17 cellular contexts compared by ENCODE assay signal in genomic region chr16:57760357-57761160, GRCh38. TPM values are rescaled to one million over a fixed set of nuclear protein-coding genes. Genes with fewer than 3 reads are reported as not detected.
A peak's percentile ranks its signal among the peaks of the same experiment; 100 is the strongest.
DNase-seq lines count a peak whose midpoint lies in the region; ATAC-seq, FAIRE-seq and TF ChIP-seq lines count a peak whose summit lies in the region.
"Had no signal": no experiment of that assay in that cellular context is flagged by ENCODE, and none has a peak within 500 bp of the region (broad histone marks: within the 10 kb centered on the region; RNA-seq: fewer than 3 reads in every experiment).

No MANE protein-coding gene starts in this region.

- ATAC-seq in HepG2, result no peak
- no peak for ATAC-seq in right lobe of liver
- ATAC-seq in WTC11, result no peak
- no peak for ATAC-seq in lower lobe of right lung
- ATAC-seq in CD8-positive, alpha-beta T cell, result no peak

- H3F3A ChIP-seq in smooth muscle cell (ENCODE audit: low read depth), result no peaks in the 10 kb centered on the region

- POLR2A ChIA-PET in HepG2 (lab: Yijun Ruan, JAX), result interaction anchor here (1.2 kb wide), 1 partner anchor 22 kb away, joined by 3 read pairs; no protein-coding TSS in a partner anchor
- POLR2A ChIA-PET in WTC11 (lab: Charles Lee), result interaction anchor here (0.7 kb wide), 1 partner anchor 15 kb away, joined by 3 read pairs; no protein-coding TSS in a partner anchor
- POLR2A ChIA-PET in CD8-positive, alpha-beta T cell (lab: Charles Lee), result no interaction called here

- H3K27ac ChIP-seq in HepG2 (ENCODE audit: extremely low read length, insufficient read depth, low read length) (no peak overlapping the region), right lobe of liver (no peak overlapping the region), lower lobe of right lung (no peak overlapping the region), smooth muscle cell (ENCODE audit: low read depth) (peak overlapping the region; percentile 15)
- no peak overlapping the region for H3K27ac ChIP-seq in CD8-positive, alpha-beta T cell (ENCODE audit: low read depth, low read length)

- H3K9me3 ChIP-seq in HepG2 (ENCODE audit: low read length) (no peaks in the 10 kb centered on the region), right lobe of liver (no peaks in the 10 kb centered on the region), lower lobe of right lung (no peaks in the 10 kb centered on the region), smooth muscle cell (replicated peaks; ENCODE audit: low read depth) (no peaks in the 10 kb centered on the region)
- H3K9me3 ChIP-seq in CD8-positive, alpha-beta T cell (ENCODE audit: low read length), result no peaks in the 10 kb centered on the region
- H3K9me3 ChIP-seq: SK-N-SH had no signal

- intact Hi-C loops in HepG2 (cut with micrococcal nuclease; ENCODE audit: unreplicated experiment), result no loop called here
- intact Hi-C loops in right lobe of liver (cut with DNase I), result loop anchor here in 1 of 2 donors (10.0 kb wide), 1 partner anchor 254 kb away; no protein-coding TSS in a partner anchor
- intact Hi-C loops in lower lobe of right lung (cut with DNase I), result no loop called here
- intact Hi-C loops in CD8-positive, alpha-beta T cell (cut with DNase I, micrococcal nuclease), result no loop called here

- DNase-seq in HepG2 (ENCODE audit: low spot score) (no peak), right lobe of liver (no peak), WTC11 (ENCODE audit: low spot score) (peak; percentile 29), lower lobe of right lung (peak; percentile 41), smooth muscle cell (lab: John Stamatoyannopoulos, UW; ENCODE audit: unreplicated experiment) (no peak), AG20443 (ENCODE audit: low spot score) (no peak), NCI-H510A (lab: John Stamatoyannopoulos, UW) (no peak)
- no peak for DNase-seq in CD8-positive, alpha-beta T cell
- DNase-seq: CD4-positive, alpha-beta T cell; HCEC 1CT; KBM-7; NCI-H1048; NCI-H146; NCI-H226; NCI-H748 treated with DMSO at 0.1 percent for 48 hours; Right ventricle myocardium superior; SK-N-SH had no signal

- FAIRE-seq in HepG2 (lab: Jason Lieb, UNC), result no peak

- TF ChIP-seq POLR2A in HepG2 (IDR thresholded peaks at IDR 0.05; ENCODE audit: insufficient read depth in 1 of 2, low read depth in 2 of 2, low read length in 2 of 2), result peak in 1 of 2 experiments; percentile 14; a peak in 1 of 4 replicates
- no peak for TF ChIP-seq POLR2A in right lobe of liver (IDR thresholded peaks at IDR 0.05)

- H3K4me3 ChIP-seq in HepG2 (replicated peaks in 1 of 3; ENCODE audit: insufficient read depth in 1 of 3, low read depth in 2 of 3, low read length in 3 of 3) (no peak overlapping the region), right lobe of liver (no peak overlapping the region), lower lobe of right lung (no peak overlapping the region), smooth muscle cell (no peak overlapping the region)
- no peak overlapping the region for H3K4me3 ChIP-seq in CD8-positive, alpha-beta T cell (ENCODE audit: low read depth, low read length)

- H3K4me3 Mint-ChIP-seq in WTC11, result no peak overlapping the region
- H3K4me3 Mint-ChIP-seq in CD8-positive, alpha-beta T cell, result no peak overlapping the region
- H3K4me3 Mint-ChIP-seq: CD4-positive, alpha-beta T cell had no signal

- H2AFZ ChIP-seq in HepG2 (ENCODE audit: low read length) (no peak overlapping the region), smooth muscle cell (ENCODE audit: low read depth) (no peak overlapping the region)

- BruUV-seq in HepG2 (replicated peaks; lab: Mats Ljungman, UMichigan), result no TSS peak

- no peaks in the 10 kb centered on the region for H3K4me1 ChIP-seq in HepG2 (ENCODE audit: insufficient read depth, low read length)
- no peaks in the 10 kb centered on the region for H3K4me1 ChIP-seq in right lobe of liver
- H3K4me1 ChIP-seq in lower lobe of right lung, result peaks cover 12% of the 10 kb centered on the region
- H3K4me1 ChIP-seq in smooth muscle cell (ENCODE audit: low read depth), result no peaks in the 10 kb centered on the region
- H3K4me1 ChIP-seq in CD8-positive, alpha-beta T cell (ENCODE audit: insufficient read depth, low read length), result no peaks in the 10 kb centered on the region

- WGBS in HepG2 (ENCODE audit: low lambda C conversion rate), result 97% methylated on average over 39 of the region's 40 CpGs
- WGBS in right lobe of liver (ENCODE audit: insufficient coverage, low coverage, low lambda C conversion rate, missing lambda C conversion rate), result 79% methylated on average over 7 of the region's 40 CpGs
- 95% methylated on average over 40 of the region's 40 CpGs for WGBS in smooth muscle cell (ENCODE audit: low lambda C conversion rate)

- no peaks in the 10 kb centered on the region for H3K9me3 Mint-ChIP-seq in WTC11
- H3K9me3 Mint-ChIP-seq in CD8-positive, alpha-beta T cell, result no peaks in the 10 kb centered on the region
- H3K9me3 Mint-ChIP-seq: CD4-positive, alpha-beta T cell had no signal

- TF ChIP-seq CTCF in HepG2 (CRISPR knock-in tag; IDR thresholded peaks at IDR 0.05), result no peak; the same call in 1 of the 2 replicates
- no peak for TF ChIP-seq CTCF in right lobe of liver (IDR thresholded peaks at IDR 0.05)
- no peak for TF ChIP-seq CTCF in WTC11 (IDR thresholded peaks at IDR 0.05)
- no peak for TF ChIP-seq CTCF in lower lobe of right lung (IDR thresholded peaks at IDR 0.05)
- TF ChIP-seq CTCF in smooth muscle cell (IDR thresholded peaks at IDR 0.05; ENCODE audit: borderline replicate concordance, insufficient read depth, poor library complexity, severe bottlenecking), result no peak
- TF ChIP-seq CTCF in CD8-positive, alpha-beta T cell (IDR thresholded peaks at IDR 0.05), result no peak

- H3K9ac ChIP-seq in HepG2 (ENCODE audit: insufficient read depth, low read depth, low read length), result no peak overlapping the region
- H3K9ac ChIP-seq in smooth muscle cell (ENCODE audit: low read depth), result no peak overlapping the region
- H3K9ac ChIP-seq: SK-N-SH had no signal

- peak overlapping the region; percentile 83 for H3K27ac Mint-ChIP-seq in WTC11
- H3K27ac Mint-ChIP-seq in CD8-positive, alpha-beta T cell, result no peak overlapping the region
- H3K27ac Mint-ChIP-seq: CD4-positive, alpha-beta T cell had no signal

- H3K36me3 Mint-ChIP-seq in WTC11, result peaks cover 2% of the 10 kb centered on the region; the same call in 1 of the 2 replicates
- H3K36me3 Mint-ChIP-seq in CD8-positive, alpha-beta T cell, result peaks cover 8% of the 10 kb centered on the region

- H4K20me1 ChIP-seq in HepG2 (ENCODE audit: insufficient read depth, low read length) (no peaks in the 10 kb centered on the region), smooth muscle cell (ENCODE audit: low read depth) (peaks cover 14% of the 10 kb centered on the region)

- in situ Hi-C loops in HepG2 (cut with HindIII; ENCODE audit: extremely low pct_ligation_motif_present, low pct_unique_long_range_greater_than_20kb), result no loop called here

- H3K79me2 ChIP-seq in HepG2 (ENCODE audit: insufficient read depth, low read length) (no peaks in the 10 kb centered on the region), smooth muscle cell (ENCODE audit: low read depth) (no peaks in the 10 kb centered on the region)

- peaks cover 20% of the 10 kb centered on the region for H3K4me1 Mint-ChIP-seq in WTC11
- H3K4me1 Mint-ChIP-seq in CD8-positive, alpha-beta T cell (ENCODE audit: low read depth), result no peaks in the 10 kb centered on the region

- TF ChIP-seq RAD21 in HepG2 (CRISPR knock-in tag; IDR thresholded peaks at IDR 0.05), result no peak

- CTCF ChIA-PET in HepG2 (lab: Yijun Ruan, JAX; ENCODE audit: low intra/inter-chr PET ratio, low total read pairs) (no interaction called here), WTC11 (lab: Charles Lee) (interaction anchor here (0.7 to 2.9 kb wide), 15 partner anchors 9 to 268 kb away, joined by 3 to 18 read pairs (median 4); partner anchors contain the start of gene KATNB1)
- CTCF ChIA-PET in CD8-positive, alpha-beta T cell (lab: Charles Lee), result interaction anchor here (1.3 kb wide), 1 partner anchor 184 kb away, joined by 5 read pairs; no protein-coding TSS in a partner anchor

- no peaks in the 10 kb centered on the region for H3K27me3 Mint-ChIP-seq in WTC11 (ENCODE audit: low read depth)
- no peaks in the 10 kb centered on the region for H3K27me3 Mint-ChIP-seq in CD8-positive, alpha-beta T cell (ENCODE audit: low read depth)
- H3K27me3 Mint-ChIP-seq: CD4-positive, alpha-beta T cell had no signal

- TF ChIP-seq EP300 in HepG2 (IDR thresholded peaks at IDR 0.05; ENCODE audit: low read depth in 2 of 2, low read length in 2 of 2) (no peak), HepG2 (CRISPR knock-in tag; IDR thresholded peaks at IDR 0.05; ENCODE audit: borderline replicate concordance) (no peak)

- H3K4me2 ChIP-seq in HepG2 (ENCODE audit: low read depth, low read length) (no peak overlapping the region), smooth muscle cell (no peak overlapping the region)
- H3K4me2 ChIP-seq: SK-N-SH had no signal

- H3K27me3 ChIP-seq in HepG2 (ENCODE audit: control insufficient read depth in 1 of 2, insufficient read depth in 2 of 2, low read length in 2 of 2) (no peaks in the 10 kb centered on the region), right lobe of liver (no peaks in the 10 kb centered on the region), lower lobe of right lung (ENCODE audit: low read depth) (no peaks in the 10 kb centered on the region), smooth muscle cell (ENCODE audit: low read depth) (no peaks in the 10 kb centered on the region)
- no peaks in the 10 kb centered on the region for H3K27me3 ChIP-seq in CD8-positive, alpha-beta T cell (ENCODE audit: insufficient read depth, low read length)

- peaks cover 22 to 57% of the 10 kb centered on the region in 2 experiments for H3K36me3 ChIP-seq in HepG2 (replicated peaks in 1 of 2; ENCODE audit: control insufficient read depth in 1 of 2, insufficient read depth in 2 of 2, low read length in 2 of 2)
- H3K36me3 ChIP-seq in right lobe of liver, result peaks cover 2 to 36% (median 16%) of the 10 kb centered on the region in 4 donors
- H3K36me3 ChIP-seq in lower lobe of right lung, result peaks cover 72% of the 10 kb centered on the region
- H3K36me3 ChIP-seq in smooth muscle cell (ENCODE audit: low read depth), result no peaks in the 10 kb centered on the region
- H3K36me3 ChIP-seq in CD8-positive, alpha-beta T cell (ENCODE audit: insufficient read depth, low read length), result no peaks in the 10 kb centered on the region

RNA-seq across cellular contexts. Expression of gene KATNB1, which starts 25.0 kb away (rescaled TPM):
- 25.2 and 31.5 TPM in 2 replicates for total RNA-seq in HepG2 (2016; rRNA removed; fragmentation: Illumina TruSeq; extraction: Trizol)
- total RNA-seq in HepG2 (2016; cell fraction: cytosol; rRNA removed; fragmentation: Illumina TruSeq; extraction: Trizol; ENCODE audit: low read depth), result 14.2 and 18.3 TPM in 2 replicates
- 21.2 and 33.1 TPM in 2 replicates for total RNA-seq in HepG2 (2016; cell fraction: insoluble cytoplasmic fraction; rRNA removed; fragmentation: Illumina TruSeq; extraction: Trizol)
- 34.3 and 42.2 TPM in 2 replicates for total RNA-seq in HepG2 (2016; cell fraction: membrane; rRNA removed; fragmentation: Illumina TruSeq; extraction: Trizol)
- total RNA-seq in HepG2 (2016; cell fraction: nucleus; rRNA removed; fragmentation: Illumina TruSeq; extraction: Trizol), result 21.9 and 25.7 TPM in 2 replicates
- polyA plus RNA-seq in HepG2 (2011; rRNA removed), result 39.8 and 43.5 TPM in 2 replicates
- 17.4 and 27.7 TPM in 2 replicates for polyA plus RNA-seq in HepG2 (2011; cell fraction: cytosol; rRNA removed)
- polyA plus RNA-seq in HepG2 (2011; cell fraction: nucleus; rRNA removed), result 122 and 146 TPM in 2 replicates
- 16.2 and 20.9 TPM in 2 replicates for polyA plus RNA-seq in HepG2 (2012)
- 15.0 and 20.0 TPM in 2 replicates for polyA plus RNA-seq in HepG2 (2016; cell fraction: cytosol; fragmentation: Illumina TruSeq; extraction: Trizol; ENCODE audit: low read depth)
- polyA plus RNA-seq in HepG2 (2016; cell fraction: insoluble cytoplasmic fraction; fragmentation: Illumina TruSeq; extraction: Trizol; ENCODE audit: low read depth), result 22.6 and 30.3 TPM in 2 replicates
- 30.4 and 34.5 TPM in 2 replicates for polyA plus RNA-seq in HepG2 (2016; cell fraction: membrane; fragmentation: Illumina TruSeq; extraction: Trizol; ENCODE audit: low read depth)
- 49.3 and 53.8 TPM in 2 replicates for polyA plus RNA-seq in HepG2 (2016; cell fraction: nucleus; fragmentation: Illumina TruSeq; extraction: Trizol; ENCODE audit: insufficient read depth, low read depth)
- 29.8 and 60.0 TPM in 2 replicates for polyA minus RNA-seq in HepG2 (2011; rRNA and poly(A)+ RNA removed; ENCODE audit: low replicate concordance)
- 13.6 and 19.1 TPM in 2 replicates for polyA minus RNA-seq in HepG2 (2011; cell fraction: cytosol; rRNA and poly(A)+ RNA removed)
- polyA minus RNA-seq in HepG2 (2011; cell fraction: nucleus; rRNA and poly(A)+ RNA removed), result 27.9 and 30.3 TPM in 2 replicates
- 10 to 100 TPM in 2 of 6 experiments, 1 to 10 TPM in 4; 5.6 to 17.5 (median 8.5) TPM for total RNA-seq in right lobe of liver
- total RNA-seq in WTC11 (2021), result 38.7 to 60.4 TPM (median 41.0 TPM) in 3 replicates
- total RNA-seq in lower lobe of right lung, result 18.0 TPM
- 11.9 and 15.5 TPM in 2 replicates for total RNA-seq in smooth muscle cell
- 14.2 and 23.6 TPM in 2 replicates for polyA plus RNA-seq in smooth muscle cell
- 10 to 100 TPM; 15.0 to 17.5 TPM for total RNA-seq in CD8-positive, alpha-beta T cell

RNA-seq across cellular contexts. Expression of gene KIFC3, which starts 41.7 kb away (rescaled TPM):
- 30.0 and 45.3 TPM in 2 replicates for total RNA-seq in HepG2 (2016; rRNA removed; fragmentation: Illumina TruSeq; extraction: Trizol)
- 11.2 and 13.3 TPM in 2 replicates for total RNA-seq in HepG2 (2016; cell fraction: cytosol; rRNA removed; fragmentation: Illumina TruSeq; extraction: Trizol; ENCODE audit: low read depth)
- total RNA-seq in HepG2 (2016; cell fraction: insoluble cytoplasmic fraction; rRNA removed; fragmentation: Illumina TruSeq; extraction: Trizol), result 26.2 and 45.1 TPM in 2 replicates
- total RNA-seq in HepG2 (2016; cell fraction: membrane; rRNA removed; fragmentation: Illumina TruSeq; extraction: Trizol), result 23.6 and 24.3 TPM in 2 replicates
- total RNA-seq in HepG2 (2016; cell fraction: nucleus; rRNA removed; fragmentation: Illumina TruSeq; extraction: Trizol), result 39.1 and 45.8 TPM in 2 replicates
- polyA plus RNA-seq in HepG2 (2011; rRNA removed), result 42.1 and 70.6 TPM in 2 replicates
- polyA plus RNA-seq in HepG2 (2011; cell fraction: cytosol; rRNA removed), result 43.4 and 59.0 TPM in 2 replicates
- 225 and 236 TPM in 2 replicates for polyA plus RNA-seq in HepG2 (2011; cell fraction: nucleus; rRNA removed)
- 21.3 and 43.4 TPM in 2 replicates for polyA plus RNA-seq in HepG2 (2012)
- 14.4 and 14.6 TPM in 2 replicates for polyA plus RNA-seq in HepG2 (2016; cell fraction: cytosol; fragmentation: Illumina TruSeq; extraction: Trizol; ENCODE audit: low read depth)
- 20.2 and 24.5 TPM in 2 replicates for polyA plus RNA-seq in HepG2 (2016; cell fraction: insoluble cytoplasmic fraction; fragmentation: Illumina TruSeq; extraction: Trizol; ENCODE audit: low read depth)
- polyA plus RNA-seq in HepG2 (2016; cell fraction: membrane; fragmentation: Illumina TruSeq; extraction: Trizol; ENCODE audit: low read depth), result 13.8 and 19.9 TPM in 2 replicates
- 79.4 and 80.8 TPM in 2 replicates for polyA plus RNA-seq in HepG2 (2016; cell fraction: nucleus; fragmentation: Illumina TruSeq; extraction: Trizol; ENCODE audit: insufficient read depth, low read depth)
- 132 and 141 TPM in 2 replicates for polyA minus RNA-seq in HepG2 (2011; rRNA and poly(A)+ RNA removed; ENCODE audit: low replicate concordance)
- polyA minus RNA-seq in HepG2 (2011; cell fraction: cytosol; rRNA and poly(A)+ RNA removed), result 31.9 and 33.7 TPM in 2 replicates
- polyA minus RNA-seq in HepG2 (2011; cell fraction: nucleus; rRNA and poly(A)+ RNA removed), result 94.9 and 117 TPM in 2 replicates
- total RNA-seq in right lobe of liver, result 10 to 100 TPM; 20.3 to 88.9 (median 46.4) TPM
- total RNA-seq in WTC11 (2021), result 9.2 to 11.6 TPM (median 10.0 TPM) in 3 replicates
- total RNA-seq in lower lobe of right lung, result 70.9 TPM
- 28.0 and 30.6 TPM in 2 replicates for total RNA-seq in smooth muscle cell
- 50.2 and 51.6 TPM in 2 replicates for polyA plus RNA-seq in smooth muscle cell
- 1 to 10 TPM in 1 of 2 experiments, under 1 TPM in 1; 0.36 to 1.1 TPM for total RNA-seq in CD8-positive, alpha-beta T cell
- total RNA-seq: CD4-positive, alpha-beta T cell had no signal

Comparison
In these comparisons a context has a peak if more than half of its experiments do, and no peak if none do; other contexts are left out.
1. DNase-seq: peak in WTC11 (single experiment) and lower lobe of right lung (single experiment); none in HepG2 (single experiment), right lobe of liver (0 of 3), smooth muscle cell (single experiment), CD8-positive, alpha-beta T cell (0 of 7), AG20443 (single experiment) and NCI-H510A (single experiment).
2. Of the 50 proteins assayed by ChIP-seq in both HepG2 and WTC11: peak only in HepG2: none; only in WTC11: FOXP4, RELA and USF2; in both: none; in neither: 47.